ENCODE assay signal across 21 cellular contexts in genomic region chr2:168096158-168096557, GRCh38.
A peak's percentile ranks its signal among the peaks of the same experiment; 100 is the strongest.
DNase-seq lines count a peak whose midpoint lies in the region; ATAC-seq, FAIRE-seq and TF ChIP-seq lines count a peak whose summit lies in the region.
"Had no signal": no experiment of that assay in that cellular context is flagged by ENCODE, and none has a peak within 500 bp of the region (broad histone marks: within the 10 kb centered on the region; RNA-seq: fewer than 3 reads in every experiment).

No MANE protein-coding gene starts in this region.

- peaks cover 20 to 29% of the 10 kb centered on the region in 2 donors for H3K36me3 Mint-ChIP-seq in stimulated activated naive B cell treated with anti-CD40 and anti-IgM and Interleukin-4, amounts not matched to agents 10 μg/mL and 1 μg/mL and 100 μg/mL, for 72 hours
- H3K36me3 Mint-ChIP-seq in activated CD4-positive, alpha-beta T cell treated with anti-CD3 and anti-CD28 coated beads for 36 hours (ENCODE audit: low read depth) = peaks cover 7% of the 10 kb centered on the region

- no peaks in the 10 kb centered on the region for H3K27me3 Mint-ChIP-seq in stimulated activated naive B cell treated with anti-CD40 and anti-IgM and Interleukin-4, amounts not matched to agents 10 μg/mL and 1 μg/mL and 100 μg/mL, for 72 hours
- no peaks in the 10 kb centered on the region for H3K27me3 Mint-ChIP-seq in activated CD4-positive, alpha-beta T cell treated with anti-CD3 and anti-CD28 coated beads for 36 hours
- H3K27me3 Mint-ChIP-seq: CD4-positive, alpha-beta memory T cell had no signal

- no peak for TF ChIP-seq RAD21 in HepG2 (CRISPR knock-in tag; IDR thresholded peaks at IDR 0.05)

- no peak for FAIRE-seq in HepG2 (lab: Jason Lieb, UNC)
- no peak for FAIRE-seq in bronchial epithelial cell (lab: Jason Lieb, UNC)
- FAIRE-seq: GM12891, GM18507, H54 had no signal

- H3K9me3 ChIP-seq in HepG2 (ENCODE audit: low read length) = no peaks in the 10 kb centered on the region
- H3K9me3 ChIP-seq in right lobe of liver = no peaks in the 10 kb centered on the region
- H3K9me3 ChIP-seq: HAP-1 had no signal

- H3K27ac ChIP-seq in HepG2 (ENCODE audit: extremely low read length, insufficient read depth, low read length) (no peak overlapping the region), right lobe of liver (no peak overlapping the region), foreskin keratinocyte (no peak overlapping the region)

- 96% methylated on average over 3 of the region's 3 CpGs for WGBS in HepG2 (ENCODE audit: low lambda C conversion rate)
- 77% methylated on average over 2 of the region's 3 CpGs for WGBS in right lobe of liver (ENCODE audit: insufficient coverage, low coverage, low lambda C conversion rate, missing lambda C conversion rate)

- no peak overlapping the region for H3K27ac Mint-ChIP-seq in stimulated activated naive B cell treated with anti-CD40 and anti-IgM and Interleukin-4, amounts not matched to agents 10 μg/mL and 1 μg/mL and 100 μg/mL, for 72 hours
- H3K27ac Mint-ChIP-seq in activated CD4-positive, alpha-beta T cell treated with anti-CD3 and anti-CD28 coated beads for 36 hours = no peak overlapping the region
- H3K27ac Mint-ChIP-seq: GM23338, HFFc6 had no signal

- no peak overlapping the region for H3K4me2 ChIP-seq in HepG2 (ENCODE audit: low read depth, low read length)
- H3K4me2 ChIP-seq: GM23338 had no signal

- H3K9ac ChIP-seq in HepG2 (ENCODE audit: insufficient read depth, low read depth, low read length) = no peak overlapping the region

- no peaks in the 10 kb centered on the region for H3K27me3 ChIP-seq in HepG2 (ENCODE audit: control insufficient read depth in 1 of 2, insufficient read depth in 2 of 2, low read length in 2 of 2)
- H3K27me3 ChIP-seq in right lobe of liver = no peaks in the 10 kb centered on the region
- H3K27me3 ChIP-seq in bronchial epithelial cell (ENCODE audit: control insufficient read depth, insufficient read depth, low read length) = no peaks in the 10 kb centered on the region
- H3K27me3 ChIP-seq in foreskin keratinocyte = no peaks in the 10 kb centered on the region

- H4K20me1 ChIP-seq in HepG2 (ENCODE audit: insufficient read depth, low read length) = no peaks in the 10 kb centered on the region; the same call in 1 of the 2 replicates

- TF ChIP-seq EP300 in HepG2 (IDR thresholded peaks at IDR 0.05; ENCODE audit: low read depth in 2 of 2, low read length in 2 of 2) (no peak), HepG2 (CRISPR knock-in tag; IDR thresholded peaks at IDR 0.05; ENCODE audit: borderline replicate concordance) (no peak)

- H3K36me3 ChIP-seq in HepG2 (replicated peaks in 1 of 2; ENCODE audit: control insufficient read depth in 1 of 2, insufficient read depth in 2 of 2, low read length in 2 of 2) = peaks cover 0 to 20% of the 10 kb centered on the region in 2 experiments; a peak in 4 of 5 replicates
- H3K36me3 ChIP-seq in right lobe of liver = no peaks in the 10 kb centered on the region
- H3K36me3 ChIP-seq in bronchial epithelial cell (ENCODE audit: control insufficient read depth, insufficient read depth, low read length) = no peaks in the 10 kb centered on the region
- H3K36me3 ChIP-seq: HAP-1 had no signal

- H3K4me1 ChIP-seq in HepG2 (ENCODE audit: insufficient read depth, low read length) (no peaks in the 10 kb centered on the region), right lobe of liver (no peaks in the 10 kb centered on the region), foreskin keratinocyte (peaks cover 7% of the 10 kb centered on the region)
- H3K4me1 ChIP-seq: HAP-1 had no signal

- H3K4me3 Mint-ChIP-seq in stimulated activated naive B cell treated with anti-CD40 and anti-IgM and Interleukin-4, amounts not matched to agents 10 μg/mL and 1 μg/mL and 100 μg/mL, for 72 hours = no peak overlapping the region
- no peak overlapping the region for H3K4me3 Mint-ChIP-seq in activated CD4-positive, alpha-beta T cell treated with anti-CD3 and anti-CD28 coated beads for 36 hours
- H3K4me3 Mint-ChIP-seq: CD4-positive, alpha-beta memory T cell; GM23338; HFFc6 had no signal

- TF ChIP-seq POLR2A in HepG2 (IDR thresholded peaks at IDR 0.05; ENCODE audit: insufficient read depth in 1 of 2, low read depth in 2 of 2, low read length in 2 of 2) (no peak), right lobe of liver (IDR thresholded peaks at IDR 0.05) (no peak)

- BruUV-seq in HepG2 (replicated peaks; lab: Mats Ljungman, UMichigan) = no TSS peak

- TF ChIP-seq CTCF in HepG2 (CRISPR knock-in tag; IDR thresholded peaks at IDR 0.05) = 0 out of 2 replicates have a peak, but pooled peaks have one; percentile 22
- no peak for TF ChIP-seq CTCF in right lobe of liver (IDR thresholded peaks at IDR 0.05)
- no peak for TF ChIP-seq CTCF in bronchial epithelial cell (IDR thresholded peaks at IDR 0.05; ENCODE audit: insufficient read depth, low read length, severe bottlenecking)
- peak; percentile 44 for TF ChIP-seq CTCF in foreskin keratinocyte (conservative IDR thresholded peaks at IDR 0.05)

- H3K4me1 Mint-ChIP-seq in stimulated activated naive B cell treated with anti-CD40 and anti-IgM and Interleukin-4, amounts not matched to agents 10 μg/mL and 1 μg/mL and 100 μg/mL, for 72 hours = peaks cover 14 to 23% of the 10 kb centered on the region in 2 donors
- peaks cover 1% of the 10 kb centered on the region for H3K4me1 Mint-ChIP-seq in activated CD4-positive, alpha-beta T cell treated with anti-CD3 and anti-CD28 coated beads for 36 hours
- H3K4me1 Mint-ChIP-seq: GM23338 had no signal

- H3K9me3 Mint-ChIP-seq in stimulated activated naive B cell treated with anti-CD40 and anti-IgM and Interleukin-4, amounts not matched to agents 10 μg/mL and 1 μg/mL and 100 μg/mL, for 72 hours = no peaks in the 10 kb centered on the region
- no peaks in the 10 kb centered on the region for H3K9me3 Mint-ChIP-seq in activated CD4-positive, alpha-beta T cell treated with anti-CD3 and anti-CD28 coated beads for 36 hours (ENCODE audit: low read depth)
- H3K9me3 Mint-ChIP-seq: CD4-positive, alpha-beta memory T cell; HFFc6 had no signal

- in situ Hi-C loops in HepG2 (cut with HindIII; ENCODE audit: extremely low pct_ligation_motif_present, low pct_unique_long_range_greater_than_20kb) = no loop called here

- no peak overlapping the region for H2AFZ ChIP-seq in HepG2 (ENCODE audit: low read length)
- H2AFZ ChIP-seq: GM23338 had no signal

- DNase-seq in HepG2 (ENCODE audit: low spot score) (no peak), right lobe of liver (no peak), bronchial epithelial cell (ENCODE audit: low read depth) (peak; percentile 33), foreskin keratinocyte (peak; percentile 9 to 20)
- DNase-seq in stimulated activated naive B cell treated with anti-CD40 and anti-IgM and Interleukin-4, amounts not matched to agents 10 μg/mL and 1 μg/mL and 100 μg/mL, for 72 hours = no peak
- no peak for DNase-seq in activated CD4-positive, alpha-beta T cell treated with anti-CD3 and anti-CD28 coated beads for 36 hours
- DNase-seq: C1 segment of cervical spinal cord; Calu3; CD4-positive, alpha-beta memory T cell; COR-L47; DMS53; DMS79 treated with DMSO at 0.1 percent for 48 hours; GF-D8; HFFc6 had no signal

- H3K4me3 ChIP-seq in HepG2 (replicated peaks in 1 of 3; ENCODE audit: insufficient read depth in 1 of 3, low read depth in 2 of 3, low read length in 3 of 3) (no peak overlapping the region), right lobe of liver (no peak overlapping the region), bronchial epithelial cell (ENCODE audit: low read depth, low read length) (no peak overlapping the region)
- H3K4me3 ChIP-seq: GM23338, HAP-1 had no signal

- POLR2A ChIA-PET in HepG2 (lab: Yijun Ruan, JAX) = no interaction called here
- POLR2A ChIA-PET in activated CD4-positive, alpha-beta T cell treated with anti-CD3 and anti-CD28 coated beads for 36 hours (lab: Charles Lee) = no interaction called here

- no peaks in the 10 kb centered on the region for H3K79me2 ChIP-seq in HepG2 (ENCODE audit: insufficient read depth, low read length)

- peak; percentile 41; the same call in 1 of the 3 replicates for ATAC-seq in HepG2
- no peak for ATAC-seq in right lobe of liver
- peak; percentile 1 for ATAC-seq in foreskin keratinocyte
- peak; percentile 31 to 33 for ATAC-seq in stimulated activated naive B cell treated with anti-CD40 and anti-IgM and Interleukin-4, amounts not matched to agents 10 μg/mL and 1 μg/mL and 100 μg/mL, for 72 hours (replicated peaks)
- ATAC-seq in HG02973 (IDR thresholded peaks at IDR 0.05; ENCODE audit: unreplicated experiment) = no peak
- ATAC-seq in activated CD4-positive, alpha-beta T cell treated with anti-CD3 and anti-CD28 coated beads for 36 hours = no peak
- ATAC-seq in HG03045 (IDR thresholded peaks at IDR 0.05; ENCODE audit: unreplicated experiment) = no peak
- ATAC-seq: GM23338 had no signal

- CTCF ChIA-PET in HepG2 (lab: Yijun Ruan, JAX; ENCODE audit: low intra/inter-chr PET ratio, low total read pairs) = no interaction called here
- CTCF ChIA-PET in activated CD4-positive, alpha-beta T cell treated with anti-CD3 and anti-CD28 coated beads for 36 hours (lab: Charles Lee) = no interaction called here

- intact Hi-C loops in HepG2 (cut with micrococcal nuclease; ENCODE audit: unreplicated experiment) (no loop called here), right lobe of liver (cut with DNase I) (no loop called here)
- intact Hi-C loops in activated CD4-positive, alpha-beta T cell treated with anti-CD3 and anti-CD28 coated beads for 36 hours (cut with DNase I, micrococcal nuclease) = no loop called here

TF ChIP-seq in HepG2, 621 proteins besides CTCF, POLR2A, EP300 and RAD21:
- TF ChIP-seq REXO4 (CRISPR knock-in tag; IDR thresholded peaks at IDR 0.05; ENCODE audit: borderline replicate concordance) (no peak), PCBP2 (optimal IDR thresholded peaks at IDR 0.05; ENCODE audit: low read depth, low read length, poor library complexity, severe bottlenecking) (no peak), ISX (CRISPR knock-in tag; conservative IDR thresholded peaks at IDR 0.05) (no peak), STAG1 (CRISPR knock-in tag; IDR thresholded peaks at IDR 0.05) (0 out of 2 replicates have a peak, but pooled peaks have one; percentile 24), TEAD3 (CRISPR knock-in tag; optimal IDR thresholded peaks at IDR 0.05; ENCODE audit: borderline replicate concordance) (peak; percentile 14), ZNF124 (CRISPR knock-in tag; IDR thresholded peaks at IDR 0.05) (no peak), ZNF350 (CRISPR knock-in tag; IDR thresholded peaks at IDR 0.05; ENCODE audit: borderline replicate concordance, low read depth) (no peak), PRMT3 (CRISPR knock-in tag; IDR thresholded peaks at IDR 0.05; ENCODE audit: borderline replicate concordance, low read depth) (no peak)

Comparison
In these comparisons a context has a peak if more than half of its experiments do, and no peak if none do; other contexts are left out.
1. ATAC-seq: peak in HepG2 (single experiment), foreskin keratinocyte (single experiment) and stimulated activated naive B cell treated with anti-CD40 and anti-IgM and Interleukin-4, amounts not matched to agents 10 μg/mL and 1 μg/mL and 100 μg/mL, for 72 hours (2 of 2); none in right lobe of liver (0 of 4), HG02973 (single experiment), activated CD4-positive, alpha-beta T cell treated with anti-CD3 and anti-CD28 coated beads for 36 hours (single experiment) and HG03045 (single experiment).
2. CTCF ChIP-seq: peak in HepG2 (single experiment) and foreskin keratinocyte (single experiment); none in right lobe of liver (0 of 4) and bronchial epithelial cell (single experiment).
3. DNase-seq: peak in bronchial epithelial cell (single experiment) and foreskin keratinocyte (2 of 2); none in HepG2 (single experiment), right lobe of liver (0 of 3), stimulated activated naive B cell treated with anti-CD40 and anti-IgM and Interleukin-4, amounts not matched to agents 10 μg/mL and 1 μg/mL and 100 μg/mL, for 72 hours (single experiment) and activated CD4-positive, alpha-beta T cell treated with anti-CD3 and anti-CD28 coated beads for 36 hours (single experiment).